Comparison of ENCODE assay signal across 1 cellular context in the genomic region with DNA sequence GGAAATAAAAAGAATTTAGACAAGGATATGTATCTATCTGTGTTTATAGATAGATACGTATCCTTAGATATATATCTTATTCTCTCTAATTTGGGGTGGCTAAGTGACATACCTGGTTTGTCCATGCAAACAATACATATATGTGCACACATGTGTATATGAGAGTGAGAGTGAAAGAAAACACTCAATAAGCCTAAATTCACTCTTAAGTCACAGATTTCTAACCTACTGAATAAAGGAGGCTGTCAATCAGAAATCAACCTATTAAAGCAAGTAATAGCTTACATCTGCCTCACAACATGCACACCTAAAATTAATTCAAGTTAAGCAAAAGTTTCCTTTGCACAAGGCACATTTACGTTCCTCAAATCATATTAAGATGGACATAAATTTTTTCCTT.
TF ChIP-seq lines count a peak whose summit lies in the region.

No MANE protein-coding gene starts in this region.

TF ChIP-seq in GM23338, 12 proteins besides CTCF, POLR2A, EP300 and RAD21 (continued from another document):
- TF ChIP-seq, protein P1, sequence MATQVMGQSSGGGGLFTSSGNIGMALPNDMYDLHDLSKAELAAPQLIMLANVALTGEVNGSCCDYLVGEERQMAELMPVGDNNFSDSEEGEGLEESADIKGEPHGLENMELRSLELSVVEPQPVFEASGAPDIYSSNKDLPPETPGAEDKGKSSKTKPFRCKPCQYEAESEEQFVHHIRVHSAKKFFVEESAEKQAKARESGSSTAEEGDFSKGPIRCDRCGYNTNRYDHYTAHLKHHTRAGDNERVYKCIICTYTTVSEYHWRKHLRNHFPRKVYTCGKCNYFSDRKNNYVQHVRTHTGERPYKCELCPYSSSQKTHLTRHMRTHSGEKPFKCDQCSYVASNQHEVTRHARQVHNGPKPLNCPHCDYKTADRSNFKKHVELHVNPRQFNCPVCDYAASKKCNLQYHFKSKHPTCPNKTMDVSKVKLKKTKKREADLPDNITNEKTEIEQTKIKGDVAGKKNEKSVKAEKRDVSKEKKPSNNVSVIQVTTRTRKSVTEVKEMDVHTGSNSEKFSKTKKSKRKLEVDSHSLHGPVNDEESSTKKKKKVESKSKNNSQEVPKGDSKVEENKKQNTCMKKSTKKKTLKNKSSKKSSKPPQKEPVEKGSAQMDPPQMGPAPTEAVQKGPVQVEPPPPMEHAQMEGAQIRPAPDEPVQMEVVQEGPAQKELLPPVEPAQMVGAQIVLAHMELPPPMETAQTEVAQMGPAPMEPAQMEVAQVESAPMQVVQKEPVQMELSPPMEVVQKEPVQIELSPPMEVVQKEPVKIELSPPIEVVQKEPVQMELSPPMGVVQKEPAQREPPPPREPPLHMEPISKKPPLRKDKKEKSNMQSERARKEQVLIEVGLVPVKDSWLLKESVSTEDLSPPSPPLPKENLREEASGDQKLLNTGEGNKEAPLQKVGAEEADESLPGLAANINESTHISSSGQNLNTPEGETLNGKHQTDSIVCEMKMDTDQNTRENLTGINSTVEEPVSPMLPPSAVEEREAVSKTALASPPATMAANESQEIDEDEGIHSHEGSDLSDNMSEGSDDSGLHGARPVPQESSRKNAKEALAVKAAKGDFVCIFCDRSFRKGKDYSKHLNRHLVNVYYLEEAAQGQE (IDR thresholded peaks at IDR 0.05; ENCODE audit: unreplicated experiment) = no peak
- TF ChIP-seq ETS1 (IDR thresholded peaks at IDR 0.05) (no peak), STAT1 (IDR thresholded peaks at IDR 0.05; ENCODE audit: unreplicated experiment) (no peak), EZH2phosphoT487 (IDR thresholded peaks at IDR 0.05; ENCODE audit: unreplicated experiment) (no peak), NANOG (IDR thresholded peaks at IDR 0.05; ENCODE audit: borderline replicate concordance) (no peak), JUNB (IDR thresholded peaks at IDR 0.05; ENCODE audit: unreplicated experiment) (no peak), ZNF114 (CRISPR knock-in tag; IDR thresholded peaks at IDR 0.05) (no peak)
- TF ChIP-seq, protein P2, sequence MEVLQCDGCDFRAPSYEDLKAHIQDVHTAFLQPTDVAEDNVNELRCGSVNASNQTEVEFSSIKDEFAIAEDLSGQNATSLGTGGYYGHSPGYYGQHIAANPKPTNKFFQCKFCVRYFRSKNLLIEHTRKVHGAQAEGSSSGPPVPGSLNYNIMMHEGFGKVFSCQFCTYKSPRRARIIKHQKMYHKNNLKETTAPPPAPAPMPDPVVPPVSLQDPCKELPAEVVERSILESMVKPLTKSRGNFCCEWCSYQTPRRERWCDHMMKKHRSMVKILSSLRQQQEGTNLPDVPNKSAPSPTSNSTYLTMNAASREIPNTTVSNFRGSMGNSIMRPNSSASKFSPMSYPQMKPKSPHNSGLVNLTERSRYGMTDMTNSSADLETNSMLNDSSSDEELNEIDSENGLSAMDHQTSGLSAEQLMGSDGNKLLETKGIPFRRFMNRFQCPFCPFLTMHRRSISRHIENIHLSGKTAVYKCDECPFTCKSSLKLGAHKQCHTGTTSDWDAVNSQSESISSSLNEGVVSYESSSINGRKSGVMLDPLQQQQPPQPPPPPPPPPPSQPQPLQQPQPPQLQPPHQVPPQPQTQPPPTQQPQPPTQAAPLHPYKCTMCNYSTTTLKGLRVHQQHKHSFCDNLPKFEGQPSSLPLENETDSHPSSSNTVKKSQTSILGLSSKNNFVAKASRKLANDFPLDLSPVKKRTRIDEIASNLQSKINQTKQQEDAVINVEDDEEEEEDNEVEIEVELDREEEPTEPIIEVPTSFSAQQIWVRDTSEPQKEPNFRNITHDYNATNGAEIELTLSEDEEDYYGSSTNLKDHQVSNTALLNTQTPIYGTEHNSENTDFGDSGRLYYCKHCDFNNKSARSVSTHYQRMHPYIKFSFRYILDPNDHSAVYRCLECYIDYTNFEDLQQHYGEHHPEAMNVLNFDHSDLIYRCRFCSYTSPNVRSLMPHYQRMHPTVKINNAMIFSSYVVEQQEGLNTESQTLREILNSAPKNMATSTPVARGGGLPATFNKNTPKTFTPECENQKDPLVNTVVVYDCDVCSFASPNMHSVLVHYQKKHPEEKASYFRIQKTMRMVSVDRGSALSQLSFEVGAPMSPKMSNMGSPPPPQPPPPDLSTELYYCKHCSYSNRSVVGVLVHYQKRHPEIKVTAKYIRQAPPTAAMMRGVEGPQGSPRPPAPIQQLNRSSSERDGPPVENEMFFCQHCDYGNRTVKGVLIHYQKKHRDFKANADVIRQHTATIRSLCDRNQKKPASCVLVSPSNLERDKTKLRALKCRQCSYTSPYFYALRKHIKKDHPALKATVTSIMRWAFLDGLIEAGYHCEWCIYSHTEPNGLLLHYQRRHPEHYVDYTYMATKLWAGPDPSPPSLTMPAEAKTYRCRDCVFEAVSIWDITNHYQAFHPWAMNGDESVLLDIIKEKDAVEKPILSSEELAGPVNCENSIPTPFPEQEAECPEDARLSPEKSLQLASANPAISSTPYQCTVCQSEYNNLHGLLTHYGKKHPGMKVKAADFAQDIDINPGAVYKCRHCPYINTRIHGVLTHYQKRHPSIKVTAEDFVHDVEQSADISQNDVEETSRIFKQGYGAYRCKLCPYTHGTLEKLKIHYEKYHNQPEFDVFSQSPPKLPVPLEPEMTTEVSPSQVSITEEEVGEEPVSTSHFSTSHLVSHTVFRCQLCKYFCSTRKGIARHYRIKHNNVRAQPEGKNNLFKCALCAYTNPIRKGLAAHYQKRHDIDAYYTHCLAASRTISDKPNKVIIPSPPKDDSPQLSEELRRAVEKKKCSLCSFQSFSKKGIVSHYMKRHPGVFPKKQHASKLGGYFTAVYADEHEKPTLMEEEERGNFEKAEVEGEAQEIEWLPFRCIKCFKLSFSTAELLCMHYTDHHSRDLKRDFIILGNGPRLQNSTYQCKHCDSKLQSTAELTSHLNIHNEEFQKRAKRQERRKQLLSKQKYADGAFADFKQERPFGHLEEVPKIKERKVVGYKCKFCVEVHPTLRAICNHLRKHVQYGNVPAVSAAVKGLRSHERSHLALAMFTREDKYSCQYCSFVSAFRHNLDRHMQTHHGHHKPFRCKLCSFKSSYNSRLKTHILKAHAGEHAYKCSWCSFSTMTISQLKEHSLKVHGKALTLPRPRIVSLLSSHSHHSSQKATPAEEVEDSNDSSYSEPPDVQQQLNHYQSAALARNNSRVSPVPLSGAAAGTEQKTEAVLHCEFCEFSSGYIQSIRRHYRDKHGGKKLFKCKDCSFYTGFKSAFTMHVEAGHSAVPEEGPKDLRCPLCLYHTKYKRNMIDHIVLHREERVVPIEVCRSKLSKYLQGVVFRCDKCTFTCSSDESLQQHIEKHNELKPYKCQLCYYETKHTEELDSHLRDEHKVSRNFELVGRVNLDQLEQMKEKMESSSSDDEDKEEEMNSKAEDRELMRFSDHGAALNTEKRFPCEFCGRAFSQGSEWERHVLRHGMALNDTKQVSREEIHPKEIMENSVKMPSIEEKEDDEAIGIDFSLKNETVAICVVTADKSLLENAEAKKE (CRISPR knock-in tag; IDR thresholded peaks at IDR 0.05) = no peak
